ENCODE assay signal across 28 cellular contexts in genomic region chr1:25012966-25013962, GRCh38.
"Had no signal": no experiment of that assay in that cellular context is flagged by ENCODE, and none has a peak within 500 bp of the region (broad histone marks: within the 10 kb centered on the region; RNA-seq: fewer than 3 reads in every experiment).

No MANE protein-coding gene starts in this region.

- H3K4me3 ChIP-seq: ascending aorta, cardiac muscle cell, colonic mucosa, esophagus squamous epithelium, ovary, skin epidermis, tibial nerve had no signal

- H3K4me1 ChIP-seq: ascending aorta, colonic mucosa, esophagus squamous epithelium, tibial nerve had no signal

- H3K9me3 Mint-ChIP-seq: activated naive CD4-positive, alpha-beta T cell treated with anti-CD3 and anti-CD28 coated beads, Interleukin-2, amount 50 U/mL, for 72 hours had no signal

- DNase-seq: activated CD4-positive, alpha-beta memory T cell treated with anti-CD3 and anti-CD28 coated beads, Interleukin-2, amount 10 ng/mL, durations not matched to agents 7 days and 5 days; activated CD4-positive, alpha-beta T cell treated with anti-CD3 and anti-CD28 coated beads for 48 hours; activated CD4-positive, CD25-positive, alpha-beta regulatory T cell; activated CD8-positive, alpha-beta memory T cell treated with anti-CD3 and anti-CD28 coated beads, Interleukin-2, amount 10 ng/mL, durations not matched to agents 7 days and 5 days; activated naive CD4-positive, alpha-beta T cell; cerebellar nuclear complex; colonic mucosa; effector CD8-positive, alpha-beta T cell; esophagus squamous epithelium; foreskin melanocyte; islet precursor cell; left cardiac atrium; left ventricle myocardium superior; nephron progenitor cell; ovary; stimulated activated CD4-positive, alpha-beta T cell treated with anti-CD3 and anti-CD28 coated beads, Interleukin-12 subunit alpha, Interleukin-12 subunit beta, amount 100 ng/mL, for 4 hours; stimulated activated CD4-positive, alpha-beta T cell treated with anti-CD3 and anti-CD28 coated beads, Interleukin-4, amount 100 ng/mL, for 1 hour; T-helper 1 cell had no signal

- H3K4me3 Mint-ChIP-seq: activated CD4-positive, alpha-beta memory T cell treated with anti-CD3 and anti-CD28 coated beads, Interleukin-2, amount 10 ng/mL, durations not matched to agents 7 days and 5 days; activated CD8-positive, alpha-beta memory T cell treated with anti-CD3 and anti-CD28 coated beads, Interleukin-2, amount 10 ng/mL, durations not matched to agents 7 days and 5 days; brain; nephron progenitor cell; T-helper 2 cell treated with Interferon-gamma antibody and Interleukin-4, amounts not matched to agents 5 μg/mL and 100 μg/mL, for 36 hours had no signal

- H3K27ac Mint-ChIP-seq: activated CD4-positive, alpha-beta memory T cell treated with anti-CD3 and anti-CD28 coated beads, Interleukin-2, amount 10 ng/mL, durations not matched to agents 7 days and 5 days; activated CD8-positive, alpha-beta memory T cell treated with anti-CD3 and anti-CD28 coated beads, Interleukin-2, amount 10 ng/mL, durations not matched to agents 7 days and 5 days; brain; nephron progenitor cell; progenitor cell of endocrine pancreas had no signal

- H3K27me3 ChIP-seq: ascending aorta, cardiac muscle cell, colonic mucosa, ovary had no signal

- H3K36me3 ChIP-seq: ascending aorta, cardiac muscle cell, colonic mucosa, esophagus squamous epithelium, ovary, tibial nerve had no signal

- H3K27ac ChIP-seq: ascending aorta, cardiac muscle cell, colonic mucosa, epithelial cell of prostate, esophagus squamous epithelium, ovary, tibial nerve had no signal

- H3K36me3 Mint-ChIP-seq: activated naive CD4-positive, alpha-beta T cell treated with anti-CD3 and anti-CD28 coated beads, Interleukin-2, amount 50 U/mL, for 72 hours; brain had no signal

- H3K9me3 ChIP-seq: ascending aorta, colonic mucosa, esophagus squamous epithelium, ovary, tibial nerve had no signal

- H3K27me3 Mint-ChIP-seq: activated CD4-positive, alpha-beta memory T cell treated with anti-CD3 and anti-CD28 coated beads, Interleukin-2, amount 10 ng/mL, durations not matched to agents 7 days and 5 days; activated CD8-positive, alpha-beta memory T cell treated with anti-CD3 and anti-CD28 coated beads, Interleukin-2, amount 10 ng/mL, durations not matched to agents 7 days and 5 days had no signal

- ATAC-seq: activated CD8-positive, alpha-beta memory T cell treated with anti-CD3 and anti-CD28 coated beads, Interleukin-2, amount 10 ng/mL, durations not matched to agents 7 days and 5 days; left cardiac atrium; left ventricle myocardium superior; sciatic nerve had no signal
